24 cellular contexts compared by ENCODE assay signal in the genomic region with DNA sequence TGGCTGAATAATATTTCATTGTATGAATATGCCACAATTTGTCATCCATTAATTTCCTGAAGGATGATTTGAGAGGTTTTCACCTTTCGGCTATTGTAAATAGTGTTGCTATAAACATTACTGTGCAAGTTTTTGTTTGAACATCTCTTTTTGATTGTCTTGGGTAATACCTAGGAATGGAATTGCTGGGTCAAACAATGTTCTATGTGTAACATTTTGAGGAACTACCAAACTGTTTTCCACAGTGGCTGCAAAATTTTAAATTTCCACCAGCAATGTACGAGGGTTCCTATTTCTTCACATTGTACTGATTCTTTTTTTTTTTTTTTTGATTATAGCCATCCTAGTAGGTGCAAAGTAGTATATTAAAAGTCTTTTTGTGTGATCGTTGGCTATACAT.
A peak's percentile ranks its signal among the peaks of the same experiment; 100 is the strongest.
DNase-seq lines count a peak whose midpoint lies in the region; ATAC-seq and TF ChIP-seq lines count a peak whose summit lies in the region.
"Had no signal": no experiment of that assay in that cellular context is flagged by ENCODE, and none has a peak within 500 bp of the region (broad histone marks: within the 10 kb centered on the region; RNA-seq: fewer than 3 reads in every experiment).

No MANE protein-coding gene starts in this region.

- no peak for TF ChIP-seq POLR2A in spleen (IDR thresholded peaks at IDR 0.05)

- DNase-seq in Right ventricle myocardium superior (no peak), right atrium auricular region (ENCODE audit: low spot score) (no peak), NOMO-1 treated with DMSO at 0.1 percent for 48 hours (lab: John Stamatoyannopoulos, UW; ENCODE audit: unreplicated experiment) (peak; percentile 78), fibroblast of mammary gland (ENCODE audit: low read depth) (peak; percentile 51), spleen (no peak), NCI-H526 (lab: John Stamatoyannopoulos, UW) (no peak)
- no peak for DNase-seq in stimulated activated naive CD4-positive, alpha-beta T cell treated with Interleukin-2 at 50 U/mL for 16 hours (lab: John Stamatoyannopoulos, UW)
- DNase-seq: 8988T; ACHN; CD4-positive, alpha-beta T cell; HCEC 1CT; MM.1S; NCI-H1105; NCI-H146; NCI-H1930; NCI-H2107; NCI-H446; NCI-H524 treated with DMSO at 0.1 percent for 48 hours; NK-92 treated with Interleukin-12 subunit alpha and Interleukin-12 subunit beta, amount 100 ng/mL, for 24 hours had no signal

- TF ChIP-seq CTCF in right atrium auricular region (IDR thresholded peaks at IDR 0.05) (no peak), fibroblast of mammary gland (conservative IDR thresholded peaks at IDR 0.05; ENCODE audit: control insufficient read depth, insufficient read depth, low read depth, low read length) (no peak), spleen (IDR thresholded peaks at IDR 0.05 in 8 of 11, conservative IDR thresholded peaks at IDR 0.05 in 3 of 11) (no peak)

- H3K36me3 ChIP-seq in right atrium auricular region (no peaks in the 10 kb centered on the region), spleen (no peaks in the 10 kb centered on the region)
- H3K36me3 ChIP-seq: SJSA1 had no signal

- ATAC-seq in Right ventricle myocardium superior (ENCODE audit: poor library complexity) (peak; percentile 66), HG03342 (IDR thresholded peaks at IDR 0.05; ENCODE audit: unreplicated experiment) (no peak)
- ATAC-seq: Panc1 had no signal

- intact Hi-C loops in Right ventricle myocardium superior (cut with DNase I): no loop called here
- intact Hi-C loops in spleen (cut with DNase I; ENCODE audit: low total_unique reads): no loop called here

- H3K9me3 ChIP-seq in right atrium auricular region (no peaks in the 10 kb centered on the region), spleen (no peaks in the 10 kb centered on the region)
- H3K9me3 ChIP-seq: SJSA1 had no signal

- no peak overlapping the region for H3K4me3 ChIP-seq in right atrium auricular region
- H3K4me3 ChIP-seq in fibroblast of mammary gland (ENCODE audit: control insufficient read depth, low read depth, low read length): no peak overlapping the region
- no peak overlapping the region for H3K4me3 ChIP-seq in spleen
- H3K4me3 ChIP-seq: SJSA1 had no signal

- H3K27me3 ChIP-seq in right atrium auricular region (no peaks in the 10 kb centered on the region), spleen (replicated peaks in 1 of 7) (no peaks in the 10 kb centered on the region)
- H3K27me3 ChIP-seq: SJSA1 had no signal

- H3K4me1 ChIP-seq in right atrium auricular region (peaks cover 0 to 7% of the 10 kb centered on the region in 2 donors), spleen (peaks cover 0 to 15% (median 4%) of the 10 kb centered on the region in 6 donors)
- H3K4me1 ChIP-seq: SJSA1 had no signal

- WGBS in spleen, 5 donors: 74 to 85% (median 76%) methylated on average over 3 of the region's 3 CpGs

- H3K27ac ChIP-seq in right atrium auricular region (no peak overlapping the region), spleen (peak overlapping the region in 5 of 8 donors; percentile 8 to 47 (median 17))
- H3K27ac ChIP-seq: HL-60, KMS-11, SJSA1 had no signal

Comparison
In these comparisons a context has a peak if more than half of its experiments do, and no peak if none do; other contexts are left out.
1. DNase-seq: peak in NOMO-1 treated with DMSO at 0.1 percent for 48 hours (single experiment) and fibroblast of mammary gland (single experiment); none in Right ventricle myocardium superior (single experiment), right atrium auricular region (single experiment), spleen (single experiment), stimulated activated naive CD4-positive, alpha-beta T cell treated with Interleukin-2 at 50 U/mL for 16 hours (single experiment) and NCI-H526 (0 of 2).
2. H3K27ac ChIP-seq: peak in spleen (5 of 8); none in right atrium auricular region (0 of 2).